ENCODE assay signal across 31 cellular contexts in genomic region chr19:28345811-28346210, GRCh38.
"Had no signal": no experiment of that assay in that cellular context is flagged by ENCODE, and none has a peak within 500 bp of the region (broad histone marks: within the 10 kb centered on the region; RNA-seq: fewer than 3 reads in every experiment).

No MANE protein-coding gene starts in this region.

- DNase-seq: activated B cell treated with CpG ODN at 0.5 μM for 24 hours; activated CD4-positive, alpha-beta T cell treated with anti-CD3 and anti-CD28 coated beads for 48 hours; activated CD4-positive, alpha-beta T cell treated with anti-CD3 and anti-CD28 coated beads, Interleukin-2, amount 50 U/mL, for 1 hour; activated CD4-positive, alpha-beta T cell treated with anti-CD3 and anti-CD28 coated beads, Interleukin-2, amount 50 U/mL, for 48 hours; activated CD8-positive, alpha-beta memory T cell treated with anti-CD3 and anti-CD28 coated beads for 24 hours; activated CD8-positive, alpha-beta T cell treated with anti-CD3 and anti-CD28 coated beads for 36 hours; activated effector memory CD4-positive, alpha-beta T cell treated with anti-CD3 and anti-CD28 coated beads, Interleukin-2, amount 50 U/mL, for 16 hours; activated naive CD4-positive, alpha-beta T cell treated with anti-CD3 and anti-CD28 coated beads for 36 hours; activated naive CD8-positive, alpha-beta T cell treated with anti-CD3 and anti-CD28 coated beads for 36 hours; activated T-cell treated with anti-CD3 and anti-CD28 coated beads, Interleukin-2, amount 50 U/mL, for 4 hours; brain microvascular endothelial cell; dorsolateral prefrontal cortex; effector memory CD8-positive, alpha-beta T cell; erythroblast; foreskin melanocyte; heart right ventricle; T-helper 1 cell; T-helper 17 cell; T1000; WERI-Rb-1 had no signal

- H3K27me3 Mint-ChIP-seq: activated B cell treated with CpG ODN at 0.5 μM for 24 hours; activated CD8-positive, alpha-beta T cell treated with anti-CD3 and anti-CD28 coated beads for 36 hours; activated naive CD4-positive, alpha-beta T cell treated with anti-CD3 and anti-CD28 coated beads, Interleukin-2, amount 50 U/mL, for 24 hours; activated naive CD8-positive, alpha-beta T cell treated with anti-CD3 and anti-CD28 coated beads for 36 hours; dendritic cell treated with granulocyte-macrophage colony-stimulating factor and Interleukin-4, amounts not matched to agents 40 ng/mL and 50 ng/mL, for 4 days; effector memory CD8-positive, alpha-beta T cell; T-helper 17 cell had no signal

- FAIRE-seq: bronchial epithelial cell had no signal

- H3K36me3 ChIP-seq: ascending aorta, brain microvascular endothelial cell, esophagus muscularis mucosa, gastroesophageal sphincter, heart right ventricle, WERI-Rb-1 had no signal

- H3K4me3 Mint-ChIP-seq: activated B cell treated with CpG ODN at 0.5 μM for 24 hours; activated CD8-positive, alpha-beta T cell treated with anti-CD3 and anti-CD28 coated beads for 36 hours; activated naive CD4-positive, alpha-beta T cell treated with anti-CD3 and anti-CD28 coated beads for 36 hours; activated naive CD4-positive, alpha-beta T cell treated with anti-CD3 and anti-CD28 coated beads, Interleukin-2, amount 50 U/mL, for 24 hours; activated naive CD8-positive, alpha-beta T cell treated with anti-CD3 and anti-CD28 coated beads for 36 hours; activated T-cell treated with anti-CD3 and anti-CD28 coated beads, Interleukin-2, amount 50 U/mL, for 4 hours; central memory CD8-positive, alpha-beta T cell; dendritic cell treated with granulocyte-macrophage colony-stimulating factor and Interleukin-4, amounts not matched to agents 40 ng/mL and 50 ng/mL, for 4 days; effector memory CD8-positive, alpha-beta T cell; T-helper 17 cell; T-helper 2 cell treated with Interferon-gamma antibody and Interleukin-4, amounts not matched to agents 5 μg/mL and 100 μg/mL, for 36 hours had no signal

- H3K27ac Mint-ChIP-seq: activated B cell treated with CpG ODN at 0.5 μM for 24 hours; activated CD8-positive, alpha-beta T cell treated with anti-CD3 and anti-CD28 coated beads for 36 hours; activated naive CD4-positive, alpha-beta T cell treated with anti-CD3 and anti-CD28 coated beads for 36 hours; activated naive CD4-positive, alpha-beta T cell treated with anti-CD3 and anti-CD28 coated beads, Interleukin-2, amount 50 U/mL, for 24 hours; activated naive CD8-positive, alpha-beta T cell treated with anti-CD3 and anti-CD28 coated beads for 36 hours; activated T-helper 2 cell treated with anti-CD3 and anti-CD28 coated beads, Interferon-gamma antibody, Interleukin-2, Interleukin-4, amounts not matched to agents 10 μg/mL and 5 μg/mL and 100 μg/mL, durations not matched to agents 14 hours and 24 hours and 36 hours; dendritic cell treated with granulocyte-macrophage colony-stimulating factor and Interleukin-4, amounts not matched to agents 40 ng/mL and 50 ng/mL, for 4 days; effector memory CD8-positive, alpha-beta T cell; T-helper 17 cell; T-helper 2 cell treated with Interferon-gamma antibody and Interleukin-4, amounts not matched to agents 5 μg/mL and 100 μg/mL, for 36 hours had no signal

- H3K27me3 ChIP-seq: ascending aorta, brain microvascular endothelial cell had no signal

- H3K9me3 Mint-ChIP-seq: activated naive CD4-positive, alpha-beta T cell treated with anti-CD3 and anti-CD28 coated beads, Interleukin-2, amount 50 U/mL, for 24 hours; activated naive CD8-positive, alpha-beta T cell treated with anti-CD3 and anti-CD28 coated beads for 36 hours; central memory CD8-positive, alpha-beta T cell had no signal

- H3K36me3 Mint-ChIP-seq: activated naive CD8-positive, alpha-beta T cell treated with anti-CD3 and anti-CD28 coated beads for 36 hours had no signal

- H3K27ac ChIP-seq: ascending aorta, brain microvascular endothelial cell, coronary artery, dorsolateral prefrontal cortex, esophagus muscularis mucosa, gastroesophageal sphincter, heart right ventricle, WERI-Rb-1 had no signal

- ATAC-seq: activated CD4-positive, CD25-positive, alpha-beta regulatory T cell treated with anti-CD3 and anti-CD28 coated beads, Interleukin-2, amount 50 U/mL, for 24 hours; activated CD8-positive, alpha-beta T cell treated with anti-CD3 and anti-CD28 coated beads for 36 hours; activated T-cell treated with anti-CD3 and anti-CD28 coated beads, Interleukin-2, amount 50 U/mL, for 4 hours; effector memory CD8-positive, alpha-beta T cell; gastroesophageal sphincter; heart right ventricle; T-helper 17 cell had no signal

- H3K4me1 ChIP-seq: ascending aorta, esophagus muscularis mucosa, gastroesophageal sphincter, heart right ventricle had no signal

- H3K9me3 ChIP-seq: ascending aorta, gastroesophageal sphincter had no signal

- H3K4me1 Mint-ChIP-seq: activated B cell treated with CpG ODN at 0.5 μM for 24 hours; activated naive CD4-positive, alpha-beta T cell treated with anti-CD3 and anti-CD28 coated beads, Interleukin-2, amount 50 U/mL, for 24 hours; activated naive CD8-positive, alpha-beta T cell treated with anti-CD3 and anti-CD28 coated beads for 36 hours; central memory CD8-positive, alpha-beta T cell; T-helper 17 cell had no signal

- H3K4me3 ChIP-seq: ascending aorta, coronary artery, dorsolateral prefrontal cortex, esophagus muscularis mucosa, gastroesophageal sphincter, heart right ventricle had no signal
